ENCODE assay signal across 17 cellular contexts in the genomic region with DNA sequence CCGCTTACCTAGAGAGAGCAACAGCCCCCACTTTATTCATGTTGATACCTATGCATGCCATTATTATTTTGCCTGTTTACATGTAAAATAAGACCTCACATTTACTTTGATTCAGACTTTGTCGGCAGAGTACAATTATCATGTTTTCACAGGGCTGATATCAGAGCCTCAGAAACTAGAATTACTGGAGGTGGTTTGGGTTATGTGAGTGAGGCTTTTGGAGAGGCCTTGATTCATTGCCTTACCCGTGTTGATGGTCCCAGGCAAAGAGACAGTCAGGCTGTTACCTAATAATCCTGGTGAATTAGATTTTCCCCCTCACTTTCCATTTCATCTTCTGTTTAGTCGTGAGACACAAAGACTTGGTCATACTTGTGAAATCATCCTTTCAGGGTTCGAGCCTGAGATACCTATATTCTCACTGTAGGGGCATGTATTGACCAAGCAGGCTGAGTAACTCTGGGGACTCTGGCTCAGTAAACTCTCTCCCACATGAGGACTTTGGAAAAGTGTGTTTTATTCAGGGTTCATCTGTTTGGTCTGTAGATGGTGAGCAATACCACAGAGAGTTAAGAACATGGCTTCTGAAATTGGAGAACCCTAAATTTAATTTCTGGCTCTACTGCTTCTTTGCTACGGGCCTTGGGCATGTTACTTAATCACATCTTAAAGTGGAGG.
DNase-seq lines count a peak whose midpoint lies in the region; ATAC-seq, FAIRE-seq and TF ChIP-seq lines count a peak whose summit lies in the region.
"Had no signal": no experiment of that assay in that cellular context is flagged by ENCODE, and none has a peak within 500 bp of the region (broad histone marks: within the 10 kb centered on the region; RNA-seq: fewer than 3 reads in every experiment).

No MANE protein-coding gene starts in this region.

- H3K9me3 ChIP-seq in CD4-positive, alpha-beta T cell (ENCODE audit: control insufficient read depth, low read length) = no peaks in the 10 kb centered on the region
- no peaks in the 10 kb centered on the region for H3K9me3 ChIP-seq in colonic mucosa

- no peaks in the 10 kb centered on the region for H3K27me3 ChIP-seq in CD4-positive, alpha-beta T cell (ENCODE audit: control insufficient read depth, insufficient read depth, low read length)
- H3K27me3 ChIP-seq in colonic mucosa = no peaks in the 10 kb centered on the region
- H3K27me3 ChIP-seq: cardiac muscle cell had no signal

- no peak for DNase-seq in CD4-positive, alpha-beta T cell
- DNase-seq in GM12864 (ENCODE audit: low read depth) (no peak), colonic mucosa (no peak), epidermal melanocyte (ENCODE audit: insufficient read length, low spot score) (no peak), frontal cortex (ENCODE audit: low spot score in 2 of 2) (no peak), AG20443 (ENCODE audit: low spot score) (no peak)
- no peak for DNase-seq in activated CD8-positive, alpha-beta memory T cell treated with anti-CD3 and anti-CD28 coated beads for 24 hours
- DNase-seq: activated naive CD8-positive, alpha-beta T cell treated with anti-CD3 and anti-CD28 coated beads, Interleukin-2, amount 10 ng/mL, durations not matched to agents 7 days and 5 days; C1 segment of cervical spinal cord; foreskin keratinocyte; HCEC 1CT; NCI-H1092 treated with DMSO at 0.1 percent for 48 hours; NK-92 treated with Interleukin-12 subunit alpha and Interleukin-12 subunit beta, amount 100 ng/mL, for 24 hours; SHP77 had no signal

- no peak overlapping the region for H3K27ac Mint-ChIP-seq in CD4-positive, alpha-beta T cell
- H3K27ac Mint-ChIP-seq: activated naive CD8-positive, alpha-beta T cell treated with anti-CD3 and anti-CD28 coated beads, Interleukin-2, amount 10 ng/mL, durations not matched to agents 7 days and 5 days; natural killer cell treated with Interleukin-12 subunit alpha and Interleukin-12 subunit beta and Interleukin-15 and Interleukin-18, amount 100 ng/mL, for 72 hours had no signal

- H3K9me3 Mint-ChIP-seq in CD4-positive, alpha-beta T cell = no peaks in the 10 kb centered on the region
- H3K9me3 Mint-ChIP-seq: activated naive CD8-positive, alpha-beta T cell treated with anti-CD3 and anti-CD28 coated beads, Interleukin-2, amount 10 ng/mL, durations not matched to agents 7 days and 5 days; natural killer cell treated with Interleukin-12 subunit alpha and Interleukin-12 subunit beta and Interleukin-15 and Interleukin-18, amount 100 ng/mL, for 72 hours had no signal

- peak overlapping the region; percentile 79 for H3K4me3 ChIP-seq in GM12864 (ENCODE audit: low read depth, low read length)
- H3K4me3 ChIP-seq in colonic mucosa = no peak overlapping the region
- peak overlapping the region in 5 of 7 experiments; percentile 50 to 63 (median 55) for H3K4me3 ChIP-seq in skin epidermis
- H3K4me3 ChIP-seq: cardiac muscle cell had no signal

- H3K27ac ChIP-seq in CD4-positive, alpha-beta T cell (ENCODE audit: low read depth, low read length) = peak overlapping the region; percentile 96
- H3K27ac ChIP-seq in colonic mucosa = peak overlapping the region; percentile 34
- peak overlapping the region in 11 of 21 experiments; percentile 6 to 97 (median 80) for H3K27ac ChIP-seq in skin epidermis
- H3K27ac ChIP-seq: cardiac muscle cell, foreskin keratinocyte had no signal

- no peak overlapping the region for H3K9ac ChIP-seq in colonic mucosa (ENCODE audit: low read depth in 2 of 2, low read length in 2 of 2)

- intact Hi-C loops in CD4-positive, alpha-beta T cell (cut with DNase I, micrococcal nuclease) = loop anchor here (2.0 to 10.0 kb wide), 3 partner anchors 39 to 154 kb away; a partner anchor contains a TSS
- intact Hi-C loops in colonic mucosa (cut with DNase I) = no loop called here

- peaks cover 19% of the 10 kb centered on the region for H3K4me1 Mint-ChIP-seq in CD4-positive, alpha-beta T cell (ENCODE audit: low read depth)

- H3K36me3 ChIP-seq in colonic mucosa = no peaks in the 10 kb centered on the region
- H3K36me3 ChIP-seq: cardiac muscle cell had no signal

- H3K4me3 Mint-ChIP-seq in CD4-positive, alpha-beta T cell = no peak overlapping the region
- H3K4me3 Mint-ChIP-seq: activated naive CD8-positive, alpha-beta T cell treated with anti-CD3 and anti-CD28 coated beads, Interleukin-2, amount 10 ng/mL, durations not matched to agents 7 days and 5 days; natural killer cell treated with Interleukin-12 subunit alpha and Interleukin-12 subunit beta and Interleukin-15 and Interleukin-18, amount 100 ng/mL, for 72 hours had no signal

- FAIRE-seq in frontal cortex (lab: Jason Lieb, UNC) = no peak

- H3K27me3 Mint-ChIP-seq in CD4-positive, alpha-beta T cell = no peaks in the 10 kb centered on the region
- H3K27me3 Mint-ChIP-seq: activated naive CD8-positive, alpha-beta T cell treated with anti-CD3 and anti-CD28 coated beads, Interleukin-2, amount 10 ng/mL, durations not matched to agents 7 days and 5 days; natural killer cell treated with Interleukin-12 subunit alpha and Interleukin-12 subunit beta and Interleukin-15 and Interleukin-18, amount 100 ng/mL, for 72 hours had no signal

- H3K4me1 ChIP-seq in colonic mucosa = no peaks in the 10 kb centered on the region

- POLR2A ChIA-PET in CD4-positive, alpha-beta T cell (lab: Charles Lee) = interaction anchor here (0.8 to 19.5 kb wide), 10 partner anchors 8 to 156 kb away, joined by 3 to 1077 read pairs (median 8); no protein-coding TSS in a partner anchor

- CTCF ChIA-PET in CD4-positive, alpha-beta T cell (lab: Charles Lee) = interaction anchor here (2.3 to 9.8 kb wide), 2 partner anchors 10 to 20 kb away, joined by 6 to 107 read pairs; no protein-coding TSS in a partner anchor

- TF ChIP-seq CTCF in CD4-positive, alpha-beta T cell (IDR thresholded peaks at IDR 0.05) = no peak
- TF ChIP-seq CTCF in GM12864 (IDR thresholded peaks at IDR 0.05; ENCODE audit: low read depth, low read length, missing control alignments) = no peak
- TF ChIP-seq CTCF in colonic mucosa (IDR thresholded peaks at IDR 0.05) = no peak

- ATAC-seq in CD4-positive, alpha-beta T cell (ENCODE audit: poor library complexity) = no peak
- ATAC-seq: foreskin keratinocyte had no signal

- peaks cover 16% of the 10 kb centered on the region for H3K36me3 Mint-ChIP-seq in CD4-positive, alpha-beta T cell (ENCODE audit: low read depth)

Comparison
In these comparisons a context has a peak if more than half of its experiments do, and no peak if none do; other contexts are left out.
1. H3K27ac ChIP-seq: peak in every context shown above with its lines; median percentile 96 in CD4-positive, alpha-beta T cell; 80 in skin epidermis; 34 in colonic mucosa.